In genomic region chr19:45234089-45234869, GRCh38 we compare ENCODE assay signal across 1 cellular context.
TF ChIP-seq lines count a peak whose summit lies in the region.

No MANE protein-coding gene starts in this region.

TF ChIP-seq in WTC11, 78 proteins besides CTCF, POLR2A, EP300 and RAD21 (continued from another document):
- TF ChIP-seq SMAD4 (CRISPR knock-in tag; IDR thresholded peaks at IDR 0.05) (no peak), ZBTB43 (CRISPR knock-in tag; IDR thresholded peaks at IDR 0.05) (no peak)
